8 cellular contexts compared by ENCODE assay signal in the genomic region with DNA sequence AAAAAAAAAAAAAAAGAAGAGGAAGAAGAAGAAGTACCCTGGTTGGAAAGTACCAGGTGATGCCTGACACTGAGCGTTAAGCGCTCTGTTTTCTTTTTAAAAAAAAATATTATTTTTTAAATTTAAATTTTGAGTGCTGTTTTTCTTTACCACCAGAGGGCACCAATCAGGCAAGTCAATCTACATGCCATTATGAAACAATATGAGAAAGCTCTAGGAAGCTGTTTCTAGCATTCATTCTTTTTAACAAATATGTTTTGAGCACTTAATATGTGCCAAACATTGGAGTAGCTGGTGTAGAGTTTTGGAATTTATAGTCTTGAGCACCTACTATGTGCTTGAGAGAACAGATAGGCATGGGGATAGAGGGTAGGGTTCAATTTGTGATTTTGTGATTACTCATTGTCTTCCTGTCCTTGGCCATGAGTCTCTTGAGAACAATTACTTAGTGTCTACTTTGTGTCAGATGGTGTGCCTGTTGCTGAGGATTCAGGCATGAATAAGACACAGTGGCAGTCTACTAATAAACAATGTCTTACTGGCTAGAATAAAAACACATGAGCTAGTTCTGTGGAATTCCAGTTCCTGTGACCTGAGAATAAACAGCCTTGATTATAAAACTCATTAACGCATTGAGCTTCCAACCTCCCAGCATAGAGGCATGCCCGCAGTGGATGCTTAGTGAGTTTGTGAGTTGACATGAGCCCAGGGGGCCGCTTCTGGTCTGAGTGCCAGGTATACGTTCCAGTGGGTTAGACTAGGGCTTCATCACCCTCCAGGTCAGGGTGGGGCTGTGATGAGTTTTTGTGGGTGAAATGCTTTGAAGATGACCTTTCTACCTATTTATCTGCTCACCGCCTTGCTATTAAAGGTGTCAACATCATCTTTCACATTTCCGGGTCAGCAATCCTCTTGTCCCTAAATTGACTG. TPM values are rescaled to one million over a fixed set of nuclear protein-coding genes. Genes with fewer than 3 reads are reported as not detected.
DNase-seq lines count a peak whose midpoint lies in the region; ATAC-seq and TF ChIP-seq lines count a peak whose summit lies in the region.

No MANE protein-coding gene starts in this region.

- peak overlapping the region; percentile 96 to 99 (median 98) for H3K27ac Mint-ChIP-seq in immature natural killer cell

- POLR2A ChIA-PET in GM10248 (lab: Yijun Ruan, JAX), result no interaction called here

- peaks cover 0 to 11% of the 10 kb centered on the region in 2 donors for H3K4me1 ChIP-seq in ascending aorta

- ATAC-seq in HG02623 (IDR thresholded peaks at IDR 0.05; ENCODE audit: unreplicated experiment) (no peak), GM21723 (IDR thresholded peaks at IDR 0.05; ENCODE audit: unreplicated experiment) (no peak)

- intact Hi-C loops in ascending aorta (cut with DNase I), result loop anchor here (1.0 to 10.0 kb wide), 5 partner anchors 38 to 1181 kb away; a partner anchor contains a TSS

- H3K27ac ChIP-seq in ascending aorta, result peak overlapping the region; percentile 16 to 23

- H3K9me3 ChIP-seq in ascending aorta, result no peaks in the 10 kb centered on the region

- no peaks in the 10 kb centered on the region for H3K36me3 Mint-ChIP-seq in immature natural killer cell

- peaks cover 12 to 21% (median 17%) of the 10 kb centered on the region in 3 donors for H3K27me3 Mint-ChIP-seq in immature natural killer cell (ENCODE audit: low read depth in 3 of 3)

- H3K27me3 ChIP-seq in ascending aorta, result no peaks in the 10 kb centered on the region

- H3K36me3 ChIP-seq in ascending aorta, result no peaks in the 10 kb centered on the region

- H3K4me1 Mint-ChIP-seq in immature natural killer cell, result peaks cover 36 to 37% of the 10 kb centered on the region in 2 donors

- no peaks in the 10 kb centered on the region for H3K9me3 Mint-ChIP-seq in immature natural killer cell

- H3K4me3 Mint-ChIP-seq in immature natural killer cell, result peak overlapping the region in 1 of 5 donors; percentile 24

- peak; percentile 37 for TF ChIP-seq CTCF in GM10248 (IDR thresholded peaks at IDR 0.05; ENCODE audit: control extremely low read depth, extremely low read depth, low read depth, missing control alignments)
- peak; percentile 41 to 84 (median 61) for TF ChIP-seq CTCF in ascending aorta (IDR thresholded peaks at IDR 0.05)

- peak; percentile 66 for DNase-seq in AG08396 (ENCODE audit: low spot score)
- DNase-seq in GM10248 (ENCODE audit: extremely low spot score), result peak; percentile 44
- peak; percentile 22 for DNase-seq in NCI-H345 (lab: John Stamatoyannopoulos, UW)
- DNase-seq in ascending aorta (ENCODE audit: low spot score in 2 of 2), result no peak
- peak; percentile 56 to 61 (median 60) for DNase-seq in immature natural killer cell
- peak; percentile 23 for DNase-seq in stimulated activated CD8-positive, alpha-beta memory T cell treated with anti-CD3 and anti-CD28 coated beads, Interleukin-4, amount 100 ng/mL, for 48 hours

- H3K4me3 ChIP-seq in ascending aorta, result no peak overlapping the region

- CTCF ChIA-PET in GM10248 (lab: Yijun Ruan, JAX), result interaction anchor here (0.7 to 5.9 kb wide), 40 partner anchors 9 to 693 kb away, joined by 3 to 59 read pairs (median 4); a partner anchor contains a TSS

RNA-seq across cellular contexts. Expression of a gene that starts 3.0 kb away (rescaled TPM):
- 7.2 TPM for total RNA-seq in ascending aorta
- polyA plus RNA-seq in immature natural killer cell, result 10 to 100 TPM; 13.9 to 21.9 (median 18.0) TPM

RNA-seq across cellular contexts. Expression of a gene that starts 18.6 kb away (rescaled TPM):
- not detected for total RNA-seq in ascending aorta
- polyA plus RNA-seq in immature natural killer cell, result 1 to 10 TPM in 1 of 3 donors, not detected in 2; 1.6 TPM

Comparison
In these comparisons a context has a peak if more than half of its experiments do, and no peak if none do; other contexts are left out.
1. DNase-seq: peak in AG08396 (single experiment), GM10248 (single experiment), NCI-H345 (single experiment), immature natural killer cell (3 of 3) and stimulated activated CD8-positive, alpha-beta memory T cell treated with anti-CD3 and anti-CD28 coated beads, Interleukin-4, amount 100 ng/mL, for 48 hours (single experiment); none in ascending aorta (0 of 2).